Comparison of ENCODE assay signal across 8 cellular contexts in genomic region chr4:183444953-183445543, GRCh38. TPM values are rescaled to one million over a fixed set of nuclear protein-coding genes. Genes with fewer than 3 reads are reported as not detected.
DNase-seq lines count a peak whose midpoint lies in the region; ATAC-seq and TF ChIP-seq lines count a peak whose summit lies in the region.

No MANE protein-coding gene starts in this region.

- peak overlapping the region; percentile 97 for H3K4me2 ChIP-seq in BLaER1

- peak overlapping the region; percentile 99 for H3K4me3 Mint-ChIP-seq in endothelial cell (ENCODE audit: unreplicated experiment)

- H3K36me3 Mint-ChIP-seq in endothelial cell (ENCODE audit: low read depth, unreplicated experiment) = peaks cover 20% of the 10 kb centered on the region

- no peaks in the 10 kb centered on the region for H3K27me3 ChIP-seq in BLaER1
- H3K27me3 ChIP-seq in SJCRH30 = no peaks in the 10 kb centered on the region
- no peaks in the 10 kb centered on the region for H3K27me3 ChIP-seq in mucosa of stomach (ENCODE audit: control insufficient read depth, insufficient read depth, low read length)

- H3K4me1 Mint-ChIP-seq in endothelial cell (ENCODE audit: unreplicated experiment) = peaks cover 55% of the 10 kb centered on the region

- peak overlapping the region; percentile 98 for H3K9ac ChIP-seq in BLaER1
- peak overlapping the region; percentile 99 for H3K9ac ChIP-seq in mucosa of stomach (ENCODE audit: low read length)

- H3K4me3 ChIP-seq in BLaER1 = peak overlapping the region; percentile 93
- H3K4me3 ChIP-seq in SJCRH30 = peak overlapping the region; percentile 85
- peak overlapping the region; percentile 65 for H3K4me3 ChIP-seq in mucosa of stomach (ENCODE audit: low read length)

- peak; percentile 32 to 40 for DNase-seq in SJCRH30
- peak; percentile 43 for DNase-seq in endothelial cell (ENCODE audit: low spot score)
- DNase-seq in stimulated activated CD4-positive, alpha-beta T cell treated with anti-CD3 and anti-CD28 coated beads, Interleukin-4, amount 100 ng/mL, for 1 hour = no peak

- H3K4me1 ChIP-seq in BLaER1 = peaks cover 46% of the 10 kb centered on the region
- H3K4me1 ChIP-seq in SJCRH30 = no peaks in the 10 kb centered on the region
- peaks cover 15% of the 10 kb centered on the region for H3K4me1 ChIP-seq in mucosa of stomach (ENCODE audit: control insufficient read depth, insufficient read depth, low read length)

- TF ChIP-seq CTCF in endothelial cell (IDR thresholded peaks at IDR 0.05; ENCODE audit: unreplicated experiment) = no peak

- H4K20me1 ChIP-seq in BLaER1 = peaks cover 46% of the 10 kb centered on the region

- H3K27me3 Mint-ChIP-seq in endothelial cell (ENCODE audit: unreplicated experiment) = peaks cover 7% of the 10 kb centered on the region

- no peaks in the 10 kb centered on the region for H3K9me3 Mint-ChIP-seq in endothelial cell (ENCODE audit: unreplicated experiment)

- peak; percentile 3 for ATAC-seq in GM18520 (IDR thresholded peaks at IDR 0.05; ENCODE audit: unreplicated experiment)
- peak; percentile 24 for ATAC-seq in HG03064 (IDR thresholded peaks at IDR 0.05; ENCODE audit: low read depth, unreplicated experiment)
- ATAC-seq in HG03469 (IDR thresholded peaks at IDR 0.05; ENCODE audit: unreplicated experiment) = no peak

- H3K27ac ChIP-seq in BLaER1 (peak overlapping the region; percentile 99), SJCRH30 (peak overlapping the region; percentile 96)

- H3K27ac Mint-ChIP-seq in endothelial cell (ENCODE audit: unreplicated experiment) = peak overlapping the region; percentile 97

- no peaks in the 10 kb centered on the region for H3K9me3 ChIP-seq in BLaER1
- no peaks in the 10 kb centered on the region for H3K9me3 ChIP-seq in SJCRH30 (replicated peaks)
- no peaks in the 10 kb centered on the region for H3K9me3 ChIP-seq in mucosa of stomach (ENCODE audit: control insufficient read depth, low read length)

- peaks cover 42% of the 10 kb centered on the region for H3K36me3 ChIP-seq in BLaER1
- peaks cover 37% of the 10 kb centered on the region for H3K36me3 ChIP-seq in SJCRH30
- H3K36me3 ChIP-seq in mucosa of stomach (ENCODE audit: control insufficient read depth, insufficient read depth, low read length) = peaks cover 14% of the 10 kb centered on the region

RNA-seq across cellular contexts. Expression of gene CDKN2AIP, which starts 0.6 kb away (rescaled TPM):
- total RNA-seq in SJCRH30 (2014; rRNA removed; shearing (Covaris generic)) = 19.2 and 19.5 TPM in 2 replicates
- total RNA-seq in endothelial cell (ENCODE audit: unreplicated experiment) = 22.0 TPM

RNA-seq across cellular contexts. Expression of gene ING2, which starts 59.8 kb away (rescaled TPM):
- 11.6 and 11.8 TPM in 2 replicates for total RNA-seq in SJCRH30 (2014; rRNA removed; shearing (Covaris generic))
- total RNA-seq in endothelial cell (ENCODE audit: unreplicated experiment) = 12.2 TPM
